In the genomic region with DNA sequence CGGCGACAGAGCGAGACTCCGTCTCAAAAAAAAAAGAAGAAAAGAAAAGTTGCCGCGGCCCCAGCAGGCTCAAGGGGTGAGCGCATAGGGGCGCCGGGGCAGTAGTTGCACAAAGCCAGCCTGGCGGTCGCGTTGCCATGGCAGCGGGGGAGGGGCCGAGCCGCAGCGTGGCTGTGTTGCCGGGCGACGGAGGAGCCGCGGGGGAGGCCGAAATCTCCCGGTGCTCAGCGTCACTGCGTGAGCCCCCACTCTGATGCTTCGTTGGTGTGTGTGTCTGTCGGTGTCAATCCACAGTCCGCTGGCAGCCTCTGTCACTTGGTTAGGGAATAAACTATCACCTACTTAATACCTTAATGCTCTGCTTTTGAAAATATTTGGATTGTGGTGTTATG, we compare ENCODE assay signal across 8 cellular contexts.
DNase-seq lines count a peak whose midpoint lies in the region; TF ChIP-seq lines count a peak whose summit lies in the region.

No MANE protein-coding gene starts in this region.

- H3K27me3 ChIP-seq in breast epithelium = no peaks in the 10 kb centered on the region

- H3K9me2 ChIP-seq in OCI-LY7 (ENCODE audit: insufficient read depth, low read length) = no peaks in the 10 kb centered on the region

- no peak for TF ChIP-seq POLR2A in breast epithelium (IDR thresholded peaks at IDR 0.05)

- no peaks in the 10 kb centered on the region for H3K36me3 ChIP-seq in HEK293 (ENCODE audit: control insufficient read depth in 2 of 2, insufficient read depth in 1 of 2, low read length in 2 of 2)
- H3K36me3 ChIP-seq in breast epithelium = no peaks in the 10 kb centered on the region
- no peaks in the 10 kb centered on the region for H3K36me3 ChIP-seq in OCI-LY7 (ENCODE audit: insufficient read depth, low read length)

- peak; percentile 16 for TF ChIP-seq CTCF in GM10266 (IDR thresholded peaks at IDR 0.05; ENCODE audit: control insufficient read depth, insufficient read depth, low read depth, missing control alignments)
- no peak for TF ChIP-seq CTCF in HEK293 (tag by site-specific recombination; IDR thresholded peaks at IDR 0.05)
- no peak for TF ChIP-seq CTCF in WI38 (IDR thresholded peaks at IDR 0.05; ENCODE audit: low read depth, low read length)
- no peak for TF ChIP-seq CTCF in breast epithelium (IDR thresholded peaks at IDR 0.05)
- no peak for TF ChIP-seq CTCF in OCI-LY7 (conservative IDR thresholded peaks at IDR 0.05; ENCODE audit: low read length)

- H3K79me2 ChIP-seq in OCI-LY7 (ENCODE audit: insufficient read depth, low read depth, low read length) = no peaks in the 10 kb centered on the region

- no peak overlapping the region for H2AFZ ChIP-seq in OCI-LY7 (ENCODE audit: low read length)

- H3K27ac ChIP-seq in HEK293 (ENCODE audit: extremely low read depth, low read depth, low read length) = no peak overlapping the region
- H3K27ac ChIP-seq in breast epithelium = peak overlapping the region; percentile 69 to 81
- peak overlapping the region in 8 of 21 experiments; percentile 14 to 61 (median 46) for H3K27ac ChIP-seq in skin epidermis
- H3K27ac ChIP-seq in OCI-LY7 (ENCODE audit: low read depth, low read length, poor library complexity, severe bottlenecking) = no peak overlapping the region

- H3K4me3 ChIP-seq in HEK293 (ENCODE audit: low read depth, low read length) = peak overlapping the region; percentile 54
- peak overlapping the region; percentile 84 for H3K4me3 ChIP-seq in WI38 (ENCODE audit: low read depth, low read length)
- H3K4me3 ChIP-seq in breast epithelium = peak overlapping the region; percentile 51 to 70 (median 62)
- peak overlapping the region; percentile 28 to 60 (median 39) for H3K4me3 ChIP-seq in skin epidermis
- H3K4me3 ChIP-seq in OCI-LY7 (ENCODE audit: low read depth, low read length, poor library complexity, severe bottlenecking) = no peak overlapping the region

- CTCF ChIA-PET in HEK293 (lab: Yijun Ruan, JAX) (interaction anchor here (0.6 kb wide), 1 partner anchor 58 kb away, joined by 3 read pairs; no protein-coding TSS in a partner anchor), OCI-LY7 (lab: Charles Lee; ENCODE audit: unreplicated experiment) (no interaction called here)

- H3K4me1 ChIP-seq in HEK293 (ENCODE audit: control insufficient read depth, insufficient read depth, low read length) (no peaks in the 10 kb centered on the region), breast epithelium (peaks cover 0 to 3% of the 10 kb centered on the region in 2 donors), OCI-LY7 (ENCODE audit: insufficient read depth, low read length, poor library complexity, severe bottlenecking) (no peaks in the 10 kb centered on the region)

- H4K20me1 ChIP-seq in OCI-LY7 (ENCODE audit: insufficient read depth, low read length) = no peaks in the 10 kb centered on the region

- H3K4me2 ChIP-seq in OCI-LY7 (ENCODE audit: low read length) = no peak overlapping the region

- POLR2A ChIA-PET in HEK293 (lab: Yijun Ruan, JAX) = interaction anchor here (0.7 kb wide), 1 partner anchor 180 kb away, joined by 4 read pairs; the partner anchor contains the start of gene SPATA13
- POLR2A ChIA-PET in OCI-LY7 (lab: Charles Lee) = no interaction called here

- DNase-seq in GM10266 (ENCODE audit: extremely low spot score) (peak; percentile 91), MV-4-11 (lab: John Stamatoyannopoulos, UW) (peak; percentile 78), breast epithelium (ENCODE audit: low spot score in 2 of 2) (peak; percentile 72 to 74), iPS-NIHi7 (ENCODE audit: extremely low spot score) (peak; percentile 96), OCI-LY7 (ENCODE audit: low spot score) (no peak)

- intact Hi-C loops in breast epithelium (cut with DNase I; ENCODE audit: low total_unique reads) (no loop called here), OCI-LY7 (cut with micrococcal nuclease; ENCODE audit: unreplicated experiment) (no loop called here)

- no TSS peak for BruUV-seq in OCI-LY7 (replicated peaks; lab: Mats Ljungman, UMichigan)

- H3K9me3 ChIP-seq in HEK293 (ENCODE audit: control insufficient read depth, insufficient read depth, low read depth, low read length) = no peaks in the 10 kb centered on the region
- H3K9me3 ChIP-seq in breast epithelium = no peaks in the 10 kb centered on the region
- H3K9me3 ChIP-seq in OCI-LY7 (ENCODE audit: low read length) = no peaks in the 10 kb centered on the region

TF ChIP-seq in HEK293, 187 proteins besides CTCF, POLR2A, EP300 and RAD21 (continues in another document):
- TF ChIP-seq ZNF843 (tag by site-specific recombination; IDR thresholded peaks at IDR 0.05) (no peak), ZNF114 (tag by site-specific recombination; IDR thresholded peaks at IDR 0.05) (no peak), MYNN (tag by site-specific recombination; IDR thresholded peaks at IDR 0.05; ENCODE audit: borderline replicate concordance) (peak; percentile 46; the same call in 1 of the 2 replicates), ZNF585B (tag by site-specific recombination; IDR thresholded peaks at IDR 0.05) (no peak), ZNF248 (tag by site-specific recombination; IDR thresholded peaks at IDR 0.05) (no peak), ZNF223 (tag by site-specific recombination; IDR thresholded peaks at IDR 0.05) (no peak), SALL2 (tag by site-specific recombination; IDR thresholded peaks at IDR 0.05; ENCODE audit: borderline replicate concordance) (no peak), BCL6B (tag by site-specific recombination; IDR thresholded peaks at IDR 0.05) (no peak), ZXDB (tag by site-specific recombination; IDR thresholded peaks at IDR 0.05) (no peak), SP3 (tag by site-specific recombination; IDR thresholded peaks at IDR 0.05) (no peak), ZNF514 (tag by site-specific recombination; IDR thresholded peaks at IDR 0.05) (no peak), ZNF626 (tag by site-specific recombination; IDR thresholded peaks at IDR 0.05) (no peak), ZNF416 (tag by site-specific recombination; IDR thresholded peaks at IDR 0.05) (no peak), ZNF394 (tag by site-specific recombination; IDR thresholded peaks at IDR 0.05; ENCODE audit: borderline replicate concordance) (no peak), ZNF239 (tag by site-specific recombination; IDR thresholded peaks at IDR 0.05) (no peak), MEIS1 (CRISPR knock-in tag; IDR thresholded peaks at IDR 0.05; ENCODE audit: borderline replicate concordance) (no peak), ZNF48 (tag by site-specific recombination; IDR thresholded peaks at IDR 0.05) (no peak), ZNF555 (tag by site-specific recombination; conservative IDR thresholded peaks at IDR 0.05) (no peak), ZNF169 (tag by site-specific recombination; IDR thresholded peaks at IDR 0.05) (no peak), ZNF776 (tag by site-specific recombination; IDR thresholded peaks at IDR 0.05; ENCODE audit: borderline replicate concordance) (no peak), ZNF677 (tag by site-specific recombination; IDR thresholded peaks at IDR 0.05) (no peak), ZNF600 (tag by site-specific recombination; IDR thresholded peaks at IDR 0.05) (no peak), ATF2 (tag by site-specific recombination; IDR thresholded peaks at IDR 0.05; ENCODE audit: low read depth) (no peak), ZBTB10 (tag by site-specific recombination; IDR thresholded peaks at IDR 0.05) (peak; percentile 43; the same call in 1 of the 2 replicates), GLIS1 (tag by site-specific recombination; IDR thresholded peaks at IDR 0.05) (peak; percentile 84), ZNF664 (tag by site-specific recombination; IDR thresholded peaks at IDR 0.05) (no peak)

Comparison
In these comparisons a context has a peak if more than half of its experiments do, and no peak if none do; other contexts are left out.
1. H3K27ac ChIP-seq: peak in breast epithelium (2 of 2); none in HEK293 (single experiment) and OCI-LY7 (single experiment).